1 cellular context compared by ENCODE assay signal in the genomic region with DNA sequence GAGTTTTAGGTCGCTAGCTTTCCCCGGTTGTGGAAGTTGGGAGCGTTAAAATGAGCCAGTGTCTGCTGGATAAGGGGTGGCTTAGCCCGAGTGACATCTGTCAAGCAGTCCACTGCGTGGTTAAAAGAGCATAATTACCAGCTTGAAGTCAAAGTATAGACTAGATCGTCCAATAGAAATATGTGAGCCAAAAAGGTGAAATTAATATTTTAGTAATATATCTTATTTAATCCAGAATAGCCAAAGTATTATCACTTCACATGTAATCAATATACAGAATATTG.
TF ChIP-seq lines count a peak whose summit lies in the region.

No MANE protein-coding gene starts in this region.

TF ChIP-seq in H1, 55 proteins besides CTCF, POLR2A, EP300 and RAD21:
- TF ChIP-seq CREB1 (IDR thresholded peaks at IDR 0.05) (no peak), JUND (IDR thresholded peaks at IDR 0.05; ENCODE audit: low read length) (no peak), CHD1 (IDR thresholded peaks at IDR 0.05; ENCODE audit: low read depth, low read length) (no peak), KDM4A (IDR thresholded peaks at IDR 0.05; ENCODE audit: low read depth, low read length, severe bottlenecking) (no peak), TCF12 (IDR thresholded peaks at IDR 0.05; ENCODE audit: low read depth, low read length) (no peak), SAP30 (IDR thresholded peaks at IDR 0.05; ENCODE audit: insufficient read depth, insufficient replicate concordance, low read length) (no peak), CTBP2 (IDR thresholded peaks at IDR 0.05; ENCODE audit: borderline replicate concordance, insufficient read depth, insufficient read length, low read length) (no peak), NANOG (IDR thresholded peaks at IDR 0.05; ENCODE audit: insufficient read depth, low read depth, low read length, poor library complexity, severe bottlenecking) (no peak), MAX (IDR thresholded peaks at IDR 0.05) (no peak), GABPA (IDR thresholded peaks at IDR 0.05; ENCODE audit: borderline replicate concordance, insufficient read depth, low read length) (no peak)
- TF ChIP-seq, protein P1, sequence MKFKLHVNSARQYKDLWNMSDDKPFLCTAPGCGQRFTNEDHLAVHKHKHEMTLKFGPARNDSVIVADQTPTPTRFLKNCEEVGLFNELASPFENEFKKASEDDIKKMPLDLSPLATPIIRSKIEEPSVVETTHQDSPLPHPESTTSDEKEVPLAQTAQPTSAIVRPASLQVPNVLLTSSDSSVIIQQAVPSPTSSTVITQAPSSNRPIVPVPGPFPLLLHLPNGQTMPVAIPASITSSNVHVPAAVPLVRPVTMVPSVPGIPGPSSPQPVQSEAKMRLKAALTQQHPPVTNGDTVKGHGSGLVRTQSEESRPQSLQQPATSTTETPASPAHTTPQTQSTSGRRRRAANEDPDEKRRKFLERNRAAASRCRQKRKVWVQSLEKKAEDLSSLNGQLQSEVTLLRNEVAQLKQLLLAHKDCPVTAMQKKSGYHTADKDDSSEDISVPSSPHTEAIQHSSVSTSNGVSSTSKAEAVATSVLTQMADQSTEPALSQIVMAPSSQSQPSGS (IDR thresholded peaks at IDR 0.05; ENCODE audit: low read length): no peak
TF ChIP-seq in H1: peak in this region for 0.
